8 cellular contexts compared by ENCODE assay signal in the genomic region with DNA sequence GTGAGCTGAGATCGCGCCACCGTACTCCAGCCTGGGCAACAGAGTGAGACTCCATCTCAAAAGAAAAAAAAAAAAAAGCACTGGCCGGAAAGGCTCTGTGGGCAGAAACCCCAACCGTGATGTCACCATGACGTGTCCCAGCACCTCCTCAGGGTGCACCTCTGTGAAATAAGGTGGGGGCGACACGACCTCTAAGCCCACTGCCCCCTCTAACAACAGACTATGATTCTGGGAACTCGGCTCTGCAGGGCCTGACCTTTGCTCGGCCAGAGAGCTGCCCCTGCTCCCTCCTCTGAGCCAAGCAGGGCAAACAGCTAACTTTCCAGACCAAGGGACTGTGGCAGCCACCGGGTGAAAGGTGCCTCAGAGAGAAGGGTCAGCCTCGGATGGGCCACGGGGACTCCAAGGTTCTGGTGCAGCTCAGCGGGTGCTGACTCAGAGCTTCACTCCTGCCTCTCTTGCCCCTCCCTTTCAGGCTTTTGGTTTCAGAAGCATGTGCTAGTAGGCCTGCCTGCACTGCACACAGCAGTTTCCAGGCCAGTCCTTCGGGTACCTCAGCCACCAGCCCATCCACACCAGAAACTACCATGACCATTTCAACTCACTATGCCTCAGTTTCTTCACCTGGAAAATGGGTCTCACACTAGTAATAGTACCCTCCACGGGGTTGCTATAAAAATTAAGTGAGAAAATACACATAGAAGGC. TPM values are rescaled to one million over a fixed set of nuclear protein-coding genes. Genes with fewer than 3 reads are reported as not detected.
A peak's percentile ranks its signal among the peaks of the same experiment; 100 is the strongest.
DNase-seq lines count a peak whose midpoint lies in the region; ATAC-seq and FAIRE-seq lines count a peak whose summit lies in the region.

No MANE protein-coding gene starts in this region.

- no peaks in the 10 kb centered on the region for H3K27me3 ChIP-seq in adipocyte (replicated peaks; ENCODE audit: control insufficient read depth, insufficient read depth, low read length)

- H3K36me3 ChIP-seq in adipocyte (ENCODE audit: control insufficient read depth, insufficient read depth, low read length, severe bottlenecking) = peaks cover 43% of the 10 kb centered on the region

- ATAC-seq in GM21723 (IDR thresholded peaks at IDR 0.05; ENCODE audit: unreplicated experiment) (peak; percentile 55), left lobe of liver (peak; percentile 57)

- peak overlapping the region; percentile 68 for H3K4me3 ChIP-seq in adipocyte (ENCODE audit: low read length)

- DNase-seq in AG20443 (ENCODE audit: low spot score) (peak; percentile 83), RCC 7860 (ENCODE audit: low spot score) (peak; percentile 81), adipocyte (ENCODE audit: low read depth) (peak; percentile 85), left lobe of liver (ENCODE audit: low spot score) (peak; percentile 82), DMS 273 (lab: John Stamatoyannopoulos, UW; ENCODE audit: unreplicated experiment) (no peak), cerebellar nuclear complex (lab: John Stamatoyannopoulos, UW) (no peak)
- peak; percentile 36 to 62 for DNase-seq in stimulated activated CD8-positive, alpha-beta memory T cell treated with anti-CD3 and anti-CD28 coated beads, Interleukin-7, amount 100 ng/mL, for 48 hours (ENCODE audit: extremely low read depth in 1 of 2, low read depth in 1 of 2)

- FAIRE-seq in RCC 7860 (lab: Jason Lieb, UNC) = peak; percentile 71

- peak overlapping the region; percentile 98 for H3K9ac ChIP-seq in adipocyte (ENCODE audit: low read length)

- H3K4me1 ChIP-seq in adipocyte (ENCODE audit: control insufficient read depth, insufficient read depth, low read length) = peaks cover 74% of the 10 kb centered on the region

- H3K9me3 ChIP-seq in adipocyte (ENCODE audit: control insufficient read depth, low read length) = no peaks in the 10 kb centered on the region

RNA-seq across cellular contexts. Expression of gene TMBIM1, which starts 8.0 kb away (rescaled TPM):
- total RNA-seq in left lobe of liver = 117 TPM

RNA-seq across cellular contexts. Expression of gene PNKD, which starts 13.9 kb away (rescaled TPM):
- 102 TPM for total RNA-seq in left lobe of liver

RNA-seq across cellular contexts. Expression of gene AAMP, which starts 14.3 kb away (rescaled TPM):
- total RNA-seq in left lobe of liver = 43.9 TPM

RNA-seq across cellular contexts. Expression of gene GPBAR1, which starts 23.4 kb away (rescaled TPM):
- 1.3 TPM for total RNA-seq in left lobe of liver

Comparison
In these comparisons a context has a peak if more than half of its experiments do, and no peak if none do; other contexts are left out.
1. DNase-seq: peak in AG20443 (single experiment), RCC 7860 (single experiment), adipocyte (single experiment), left lobe of liver (single experiment) and stimulated activated CD8-positive, alpha-beta memory T cell treated with anti-CD3 and anti-CD28 coated beads, Interleukin-7, amount 100 ng/mL, for 48 hours (2 of 2); none in DMS 273 (single experiment) and cerebellar nuclear complex (0 of 2).